1 cellular context compared by ENCODE assay signal in the genomic region with DNA sequence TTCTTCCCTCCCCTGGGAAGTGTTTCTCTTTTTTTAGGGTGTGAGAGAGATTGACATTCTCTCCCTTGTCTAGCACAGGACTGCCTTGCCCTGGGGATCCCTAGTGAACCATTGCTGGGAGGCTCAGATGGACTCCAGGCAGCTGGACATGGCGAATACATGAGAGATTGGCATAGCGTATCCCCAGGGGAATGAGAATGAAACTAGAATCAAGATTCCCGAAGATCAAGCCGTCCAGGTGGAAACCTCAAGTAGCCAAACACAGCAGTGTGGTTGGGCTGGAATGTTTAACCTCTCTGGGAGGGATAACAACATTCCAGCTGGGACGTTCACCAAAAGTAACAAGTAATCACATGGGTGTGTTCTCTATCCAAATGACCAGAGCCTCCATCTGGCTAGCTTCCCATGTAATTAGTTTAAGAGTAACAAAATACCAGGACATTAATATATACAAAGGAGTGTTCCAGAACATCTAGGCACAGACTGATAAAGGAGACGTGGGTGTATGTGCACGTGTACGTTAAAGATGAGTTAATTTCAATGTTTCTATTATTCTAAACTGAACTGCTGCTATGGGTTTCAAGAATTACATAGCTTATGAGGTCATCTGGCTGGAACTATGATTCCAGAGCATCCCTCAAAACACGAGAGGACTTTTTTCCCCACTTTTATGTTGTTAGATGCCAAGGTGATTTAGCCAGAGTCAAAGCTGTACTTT.
TF ChIP-seq lines count a peak whose summit lies in the region.

No MANE protein-coding gene starts in this region.

TF ChIP-seq in HEK293, 187 proteins besides CTCF, POLR2A, EP300 and RAD21 (continued from another document and continues in another):
- TF ChIP-seq, protein P1, sequence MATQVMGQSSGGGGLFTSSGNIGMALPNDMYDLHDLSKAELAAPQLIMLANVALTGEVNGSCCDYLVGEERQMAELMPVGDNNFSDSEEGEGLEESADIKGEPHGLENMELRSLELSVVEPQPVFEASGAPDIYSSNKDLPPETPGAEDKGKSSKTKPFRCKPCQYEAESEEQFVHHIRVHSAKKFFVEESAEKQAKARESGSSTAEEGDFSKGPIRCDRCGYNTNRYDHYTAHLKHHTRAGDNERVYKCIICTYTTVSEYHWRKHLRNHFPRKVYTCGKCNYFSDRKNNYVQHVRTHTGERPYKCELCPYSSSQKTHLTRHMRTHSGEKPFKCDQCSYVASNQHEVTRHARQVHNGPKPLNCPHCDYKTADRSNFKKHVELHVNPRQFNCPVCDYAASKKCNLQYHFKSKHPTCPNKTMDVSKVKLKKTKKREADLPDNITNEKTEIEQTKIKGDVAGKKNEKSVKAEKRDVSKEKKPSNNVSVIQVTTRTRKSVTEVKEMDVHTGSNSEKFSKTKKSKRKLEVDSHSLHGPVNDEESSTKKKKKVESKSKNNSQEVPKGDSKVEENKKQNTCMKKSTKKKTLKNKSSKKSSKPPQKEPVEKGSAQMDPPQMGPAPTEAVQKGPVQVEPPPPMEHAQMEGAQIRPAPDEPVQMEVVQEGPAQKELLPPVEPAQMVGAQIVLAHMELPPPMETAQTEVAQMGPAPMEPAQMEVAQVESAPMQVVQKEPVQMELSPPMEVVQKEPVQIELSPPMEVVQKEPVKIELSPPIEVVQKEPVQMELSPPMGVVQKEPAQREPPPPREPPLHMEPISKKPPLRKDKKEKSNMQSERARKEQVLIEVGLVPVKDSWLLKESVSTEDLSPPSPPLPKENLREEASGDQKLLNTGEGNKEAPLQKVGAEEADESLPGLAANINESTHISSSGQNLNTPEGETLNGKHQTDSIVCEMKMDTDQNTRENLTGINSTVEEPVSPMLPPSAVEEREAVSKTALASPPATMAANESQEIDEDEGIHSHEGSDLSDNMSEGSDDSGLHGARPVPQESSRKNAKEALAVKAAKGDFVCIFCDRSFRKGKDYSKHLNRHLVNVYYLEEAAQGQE (tag by site-specific recombination; IDR thresholded peaks at IDR 0.05): no peak
- TF ChIP-seq ZNF560 (tag by site-specific recombination; IDR thresholded peaks at IDR 0.05; ENCODE audit: borderline replicate concordance) (no peak), ZNF707 (tag by site-specific recombination; IDR thresholded peaks at IDR 0.05) (no peak), ZNF843 (tag by site-specific recombination; IDR thresholded peaks at IDR 0.05) (peak; percentile 53), ZBTB48 (tag by site-specific recombination; IDR thresholded peaks at IDR 0.05) (peak; percentile 13; the same call in 1 of the 2 replicates), ZBTB1 (tag by site-specific recombination; IDR thresholded peaks at IDR 0.05) (no peak), ZNF19 (tag by site-specific recombination; IDR thresholded peaks at IDR 0.05; ENCODE audit: low read depth) (no peak), ZNF140 (tag by site-specific recombination; IDR thresholded peaks at IDR 0.05) (no peak), ZNF133 (tag by site-specific recombination; IDR thresholded peaks at IDR 0.05) (no peak), AEBP2 (tag by site-specific recombination; IDR thresholded peaks at IDR 0.05; ENCODE audit: borderline replicate concordance) (no peak), MYNN (tag by site-specific recombination; IDR thresholded peaks at IDR 0.05; ENCODE audit: borderline replicate concordance) (no peak), ZBTB6 (tag by site-specific recombination; IDR thresholded peaks at IDR 0.05) (no peak), ZNF488 (tag by site-specific recombination; IDR thresholded peaks at IDR 0.05) (no peak), ZNF791 (tag by site-specific recombination; IDR thresholded peaks at IDR 0.05) (no peak), ZNF610 (tag by site-specific recombination; IDR thresholded peaks at IDR 0.05; ENCODE audit: borderline replicate concordance) (no peak), HOXD13 (CRISPR knock-in tag; IDR thresholded peaks at IDR 0.05; ENCODE audit: borderline replicate concordance) (peak; percentile 44; the same call in 1 of the 2 replicates), ZNF138 (tag by site-specific recombination; IDR thresholded peaks at IDR 0.05; ENCODE audit: borderline replicate concordance) (no peak), ZNF169 (tag by site-specific recombination; IDR thresholded peaks at IDR 0.05) (no peak), ZSCAN16 (tag by site-specific recombination; IDR thresholded peaks at IDR 0.05) (no peak)
- TF ChIP-seq, protein P2, sequence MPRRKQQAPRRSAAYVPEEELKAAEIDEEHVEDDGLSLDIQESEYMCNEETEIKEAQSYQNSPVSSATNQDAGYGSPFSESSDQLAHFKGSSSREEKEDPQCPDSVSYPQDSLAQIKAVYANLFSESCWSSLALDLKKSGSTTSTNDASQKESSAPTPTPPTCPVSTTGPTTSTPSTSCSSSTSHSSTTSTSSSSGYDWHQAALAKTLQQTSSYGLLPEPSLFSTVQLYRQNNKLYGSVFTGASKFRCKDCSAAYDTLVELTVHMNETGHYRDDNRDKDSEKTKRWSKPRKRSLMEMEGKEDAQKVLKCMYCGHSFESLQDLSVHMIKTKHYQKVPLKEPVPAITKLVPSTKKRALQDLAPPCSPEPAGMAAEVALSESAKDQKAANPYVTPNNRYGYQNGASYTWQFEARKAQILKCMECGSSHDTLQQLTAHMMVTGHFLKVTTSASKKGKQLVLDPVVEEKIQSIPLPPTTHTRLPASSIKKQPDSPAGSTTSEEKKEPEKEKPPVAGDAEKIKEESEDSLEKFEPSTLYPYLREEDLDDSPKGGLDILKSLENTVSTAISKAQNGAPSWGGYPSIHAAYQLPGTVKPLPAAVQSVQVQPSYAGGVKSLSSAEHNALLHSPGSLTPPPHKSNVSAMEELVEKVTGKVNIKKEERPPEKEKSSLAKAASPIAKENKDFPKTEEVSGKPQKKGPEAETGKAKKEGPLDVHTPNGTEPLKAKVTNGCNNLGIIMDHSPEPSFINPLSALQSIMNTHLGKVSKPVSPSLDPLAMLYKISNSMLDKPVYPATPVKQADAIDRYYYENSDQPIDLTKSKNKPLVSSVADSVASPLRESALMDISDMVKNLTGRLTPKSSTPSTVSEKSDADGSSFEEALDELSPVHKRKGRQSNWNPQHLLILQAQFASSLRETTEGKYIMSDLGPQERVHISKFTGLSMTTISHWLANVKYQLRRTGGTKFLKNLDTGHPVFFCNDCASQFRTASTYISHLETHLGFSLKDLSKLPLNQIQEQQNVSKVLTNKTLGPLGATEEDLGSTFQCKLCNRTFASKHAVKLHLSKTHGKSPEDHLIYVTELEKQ (tag by site-specific recombination; IDR thresholded peaks at IDR 0.05; ENCODE audit: borderline replicate concordance): peak; percentile 36
- TF ChIP-seq, protein P3, sequence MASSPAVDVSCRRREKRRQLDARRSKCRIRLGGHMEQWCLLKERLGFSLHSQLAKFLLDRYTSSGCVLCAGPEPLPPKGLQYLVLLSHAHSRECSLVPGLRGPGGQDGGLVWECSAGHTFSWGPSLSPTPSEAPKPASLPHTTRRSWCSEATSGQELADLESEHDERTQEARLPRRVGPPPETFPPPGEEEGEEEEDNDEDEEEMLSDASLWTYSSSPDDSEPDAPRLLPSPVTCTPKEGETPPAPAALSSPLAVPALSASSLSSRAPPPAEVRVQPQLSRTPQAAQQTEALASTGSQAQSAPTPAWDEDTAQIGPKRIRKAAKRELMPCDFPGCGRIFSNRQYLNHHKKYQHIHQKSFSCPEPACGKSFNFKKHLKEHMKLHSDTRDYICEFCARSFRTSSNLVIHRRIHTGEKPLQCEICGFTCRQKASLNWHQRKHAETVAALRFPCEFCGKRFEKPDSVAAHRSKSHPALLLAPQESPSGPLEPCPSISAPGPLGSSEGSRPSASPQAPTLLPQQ (tag by site-specific recombination; IDR thresholded peaks at IDR 0.05): 0 out of 2 replicates have a peak, but pooled peaks have one; percentile 9
- TF ChIP-seq, protein P4, sequence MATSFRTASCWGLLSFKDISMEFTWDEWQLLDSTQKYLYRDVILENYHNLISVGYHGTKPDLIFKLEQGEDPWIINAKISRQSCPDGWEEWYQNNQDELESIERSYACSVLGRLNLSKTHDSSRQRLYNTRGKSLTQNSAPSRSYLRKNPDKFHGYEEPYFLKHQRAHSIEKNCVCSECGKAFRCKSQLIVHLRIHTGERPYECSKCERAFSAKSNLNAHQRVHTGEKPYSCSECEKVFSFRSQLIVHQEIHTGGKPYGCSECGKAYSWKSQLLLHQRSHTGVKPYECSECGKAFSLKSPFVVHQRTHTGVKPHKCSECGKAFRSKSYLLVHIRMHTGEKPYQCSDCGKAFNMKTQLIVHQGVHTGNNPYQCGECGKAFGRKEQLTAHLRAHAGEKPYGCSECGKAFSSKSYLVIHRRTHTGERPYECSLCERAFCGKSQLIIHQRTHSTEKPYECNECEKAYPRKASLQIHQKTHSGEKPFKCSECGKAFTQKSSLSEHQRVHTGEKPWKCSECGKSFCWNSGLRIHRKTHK (tag by site-specific recombination; IDR thresholded peaks at IDR 0.05): no peak
- TF ChIP-seq, protein P5, sequence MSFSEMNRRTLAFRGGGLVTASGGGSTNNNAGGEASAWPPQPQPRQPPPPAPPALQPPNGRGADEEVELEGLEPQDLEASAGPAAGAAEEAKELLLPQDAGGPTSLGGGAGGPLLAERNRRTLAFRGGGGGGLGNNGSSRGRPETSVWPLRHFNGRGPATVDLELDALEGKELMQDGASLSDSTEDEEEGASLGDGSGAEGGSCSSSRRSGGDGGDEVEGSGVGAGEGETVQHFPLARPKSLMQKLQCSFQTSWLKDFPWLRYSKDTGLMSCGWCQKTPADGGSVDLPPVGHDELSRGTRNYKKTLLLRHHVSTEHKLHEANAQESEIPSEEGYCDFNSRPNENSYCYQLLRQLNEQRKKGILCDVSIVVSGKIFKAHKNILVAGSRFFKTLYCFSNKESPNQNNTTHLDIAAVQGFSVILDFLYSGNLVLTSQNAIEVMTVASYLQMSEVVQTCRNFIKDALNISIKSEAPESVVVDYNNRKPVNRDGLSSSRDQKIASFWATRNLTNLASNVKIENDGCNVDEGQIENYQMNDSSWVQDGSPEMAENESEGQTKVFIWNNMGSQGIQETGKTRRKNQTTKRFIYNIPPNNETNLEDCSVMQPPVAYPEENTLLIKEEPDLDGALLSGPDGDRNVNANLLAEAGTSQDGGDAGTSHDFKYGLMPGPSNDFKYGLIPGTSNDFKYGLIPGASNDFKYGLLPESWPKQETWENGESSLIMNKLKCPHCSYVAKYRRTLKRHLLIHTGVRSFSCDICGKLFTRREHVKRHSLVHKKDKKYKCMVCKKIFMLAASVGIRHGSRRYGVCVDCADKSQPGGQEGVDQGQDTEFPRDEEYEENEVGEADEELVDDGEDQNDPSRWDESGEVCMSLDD (tag by site-specific recombination; IDR thresholded peaks at IDR 0.05): no peak
- TF ChIP-seq, protein P6, sequence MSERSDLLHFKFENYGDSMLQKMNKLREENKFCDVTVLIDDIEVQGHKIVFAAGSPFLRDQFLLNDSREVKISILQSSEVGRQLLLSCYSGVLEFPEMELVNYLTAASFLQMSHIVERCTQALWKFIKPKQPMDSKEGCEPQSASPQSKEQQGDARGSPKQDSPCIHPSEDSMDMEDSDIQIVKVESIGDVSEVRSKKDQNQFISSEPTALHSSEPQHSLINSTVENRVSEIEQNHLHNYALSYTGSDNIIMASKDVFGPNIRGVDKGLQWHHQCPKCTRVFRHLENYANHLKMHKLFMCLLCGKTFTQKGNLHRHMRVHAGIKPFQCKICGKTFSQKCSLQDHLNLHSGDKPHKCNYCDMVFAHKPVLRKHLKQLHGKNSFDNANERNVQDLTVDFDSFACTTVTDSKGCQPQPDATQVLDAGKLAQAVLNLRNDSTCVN (tag by site-specific recombination; optimal IDR thresholded peaks at IDR 0.05): no peak
